ENCODE assay signal across 1 cellular context in the genomic region with DNA sequence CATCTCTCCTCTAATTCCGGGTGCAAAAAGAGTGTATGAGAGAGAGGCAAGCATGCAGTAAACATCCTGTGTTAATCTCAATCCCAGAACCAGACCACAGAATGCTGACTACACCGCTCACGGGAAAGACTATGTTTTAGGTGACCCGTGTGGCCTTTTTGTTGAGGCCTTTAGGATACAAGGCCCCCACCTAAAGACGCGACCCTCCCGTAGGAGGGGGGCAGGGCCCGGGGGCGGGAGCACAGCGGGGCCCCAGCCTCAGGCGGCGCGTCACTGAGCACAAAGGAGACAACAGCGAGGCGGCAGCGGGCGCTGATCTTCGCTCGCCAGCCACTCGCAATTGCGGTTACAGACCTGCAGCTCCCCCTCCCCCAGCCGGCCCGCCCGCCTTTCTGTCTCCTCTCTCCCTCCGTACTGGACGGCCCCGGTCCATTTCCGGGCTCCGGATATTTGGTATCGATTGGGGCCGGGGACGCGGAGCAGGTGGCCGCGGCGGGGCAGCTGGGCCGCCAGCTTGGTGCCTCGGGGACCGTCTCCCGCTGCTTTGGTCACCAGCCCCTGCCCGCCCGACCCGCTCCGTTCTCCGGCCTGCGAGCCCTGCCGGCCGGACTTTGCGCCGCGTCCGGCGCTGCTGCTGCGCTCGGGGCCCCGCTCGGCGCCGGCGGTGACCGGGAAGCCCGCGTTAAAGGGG.
A peak's percentile ranks its signal among the peaks of the same experiment; 100 is the strongest.
TF ChIP-seq lines count a peak whose summit lies in the region.

A gene with protein sequence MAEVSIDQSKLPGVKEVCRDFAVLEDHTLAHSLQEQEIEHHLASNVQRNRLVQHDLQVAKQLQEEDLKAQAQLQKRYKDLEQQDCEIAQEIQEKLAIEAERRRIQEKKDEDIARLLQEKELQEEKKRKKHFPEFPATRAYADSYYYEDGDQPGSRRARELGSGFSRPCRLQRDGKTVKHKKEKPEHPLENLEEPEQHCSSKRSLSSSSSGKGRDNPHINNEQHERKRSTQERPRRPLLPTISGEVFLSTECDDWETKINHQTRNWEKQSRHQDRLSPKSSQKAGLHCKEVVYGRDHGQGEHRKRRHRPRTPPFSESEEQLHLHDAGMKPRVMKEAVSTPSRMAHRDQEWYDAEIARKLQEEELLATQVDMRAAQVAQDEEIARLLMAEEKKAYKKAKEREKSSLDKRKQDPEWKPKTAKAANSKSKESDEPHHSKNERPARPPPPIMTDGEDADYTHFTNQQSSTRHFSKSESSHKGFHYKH (plus strand): TSS at position 432 of the 691 bp plus-strand sequence. CDS start 281 bp downstream, outside the sequence.

TF ChIP-seq in HepG2, 621 proteins besides CTCF, POLR2A, EP300 and RAD21 (continued from another document and continues in another):
- TF ChIP-seq, protein P1, sequence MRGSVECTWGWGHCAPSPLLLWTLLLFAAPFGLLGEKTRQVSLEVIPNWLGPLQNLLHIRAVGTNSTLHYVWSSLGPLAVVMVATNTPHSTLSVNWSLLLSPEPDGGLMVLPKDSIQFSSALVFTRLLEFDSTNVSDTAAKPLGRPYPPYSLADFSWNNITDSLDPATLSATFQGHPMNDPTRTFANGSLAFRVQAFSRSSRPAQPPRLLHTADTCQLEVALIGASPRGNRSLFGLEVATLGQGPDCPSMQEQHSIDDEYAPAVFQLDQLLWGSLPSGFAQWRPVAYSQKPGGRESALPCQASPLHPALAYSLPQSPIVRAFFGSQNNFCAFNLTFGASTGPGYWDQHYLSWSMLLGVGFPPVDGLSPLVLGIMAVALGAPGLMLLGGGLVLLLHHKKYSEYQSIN (CRISPR knock-in tag; IDR thresholded peaks at IDR 0.05; ENCODE audit: borderline replicate concordance) = no peak
- TF ChIP-seq ZNF468 (CRISPR knock-in tag; IDR thresholded peaks at IDR 0.05) = no peak
- TF ChIP-seq ZNF282 (IDR thresholded peaks at IDR 0.05; ENCODE audit: partially characterized antibody) = no peak
- TF ChIP-seq NFKB2 (CRISPR knock-in tag; IDR thresholded peaks at IDR 0.05; ENCODE audit: borderline replicate concordance) = peak; percentile 49
- TF ChIP-seq, protein P2, sequence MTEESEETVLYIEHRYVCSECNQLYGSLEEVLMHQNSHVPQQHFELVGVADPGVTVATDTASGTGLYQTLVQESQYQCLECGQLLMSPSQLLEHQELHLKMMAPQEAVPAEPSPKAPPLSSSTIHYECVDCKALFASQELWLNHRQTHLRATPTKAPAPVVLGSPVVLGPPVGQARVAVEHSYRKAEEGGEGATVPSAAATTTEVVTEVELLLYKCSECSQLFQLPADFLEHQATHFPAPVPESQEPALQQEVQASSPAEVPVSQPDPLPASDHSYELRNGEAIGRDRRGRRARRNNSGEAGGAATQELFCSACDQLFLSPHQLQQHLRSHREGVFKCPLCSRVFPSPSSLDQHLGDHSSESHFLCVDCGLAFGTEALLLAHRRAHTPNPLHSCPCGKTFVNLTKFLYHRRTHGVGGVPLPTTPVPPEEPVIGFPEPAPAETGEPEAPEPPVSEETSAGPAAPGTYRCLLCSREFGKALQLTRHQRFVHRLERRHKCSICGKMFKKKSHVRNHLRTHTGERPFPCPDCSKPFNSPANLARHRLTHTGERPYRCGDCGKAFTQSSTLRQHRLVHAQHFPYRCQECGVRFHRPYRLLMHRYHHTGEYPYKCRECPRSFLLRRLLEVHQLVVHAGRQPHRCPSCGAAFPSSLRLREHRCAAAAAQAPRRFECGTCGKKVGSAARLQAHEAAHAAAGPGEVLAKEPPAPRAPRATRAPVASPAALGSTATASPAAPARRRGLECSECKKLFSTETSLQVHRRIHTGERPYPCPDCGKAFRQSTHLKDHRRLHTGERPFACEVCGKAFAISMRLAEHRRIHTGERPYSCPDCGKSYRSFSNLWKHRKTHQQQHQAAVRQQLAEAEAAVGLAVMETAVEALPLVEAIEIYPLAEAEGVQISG (CRISPR knock-in tag; IDR thresholded peaks at IDR 0.05) = peak; percentile 86
- peak; percentile 93 for TF ChIP-seq YEATS4 (CRISPR knock-in tag; IDR thresholded peaks at IDR 0.05; ENCODE audit: borderline replicate concordance)
- TF ChIP-seq JUNB (CRISPR knock-in tag; IDR thresholded peaks at IDR 0.05; ENCODE audit: borderline replicate concordance) = no peak
- TF ChIP-seq NR3C1 (CRISPR knock-in tag; IDR thresholded peaks at IDR 0.05) = no peak
- TF ChIP-seq ZFY (CRISPR knock-in tag; IDR thresholded peaks at IDR 0.05) = peak; percentile 90
- TF ChIP-seq, protein P3, sequence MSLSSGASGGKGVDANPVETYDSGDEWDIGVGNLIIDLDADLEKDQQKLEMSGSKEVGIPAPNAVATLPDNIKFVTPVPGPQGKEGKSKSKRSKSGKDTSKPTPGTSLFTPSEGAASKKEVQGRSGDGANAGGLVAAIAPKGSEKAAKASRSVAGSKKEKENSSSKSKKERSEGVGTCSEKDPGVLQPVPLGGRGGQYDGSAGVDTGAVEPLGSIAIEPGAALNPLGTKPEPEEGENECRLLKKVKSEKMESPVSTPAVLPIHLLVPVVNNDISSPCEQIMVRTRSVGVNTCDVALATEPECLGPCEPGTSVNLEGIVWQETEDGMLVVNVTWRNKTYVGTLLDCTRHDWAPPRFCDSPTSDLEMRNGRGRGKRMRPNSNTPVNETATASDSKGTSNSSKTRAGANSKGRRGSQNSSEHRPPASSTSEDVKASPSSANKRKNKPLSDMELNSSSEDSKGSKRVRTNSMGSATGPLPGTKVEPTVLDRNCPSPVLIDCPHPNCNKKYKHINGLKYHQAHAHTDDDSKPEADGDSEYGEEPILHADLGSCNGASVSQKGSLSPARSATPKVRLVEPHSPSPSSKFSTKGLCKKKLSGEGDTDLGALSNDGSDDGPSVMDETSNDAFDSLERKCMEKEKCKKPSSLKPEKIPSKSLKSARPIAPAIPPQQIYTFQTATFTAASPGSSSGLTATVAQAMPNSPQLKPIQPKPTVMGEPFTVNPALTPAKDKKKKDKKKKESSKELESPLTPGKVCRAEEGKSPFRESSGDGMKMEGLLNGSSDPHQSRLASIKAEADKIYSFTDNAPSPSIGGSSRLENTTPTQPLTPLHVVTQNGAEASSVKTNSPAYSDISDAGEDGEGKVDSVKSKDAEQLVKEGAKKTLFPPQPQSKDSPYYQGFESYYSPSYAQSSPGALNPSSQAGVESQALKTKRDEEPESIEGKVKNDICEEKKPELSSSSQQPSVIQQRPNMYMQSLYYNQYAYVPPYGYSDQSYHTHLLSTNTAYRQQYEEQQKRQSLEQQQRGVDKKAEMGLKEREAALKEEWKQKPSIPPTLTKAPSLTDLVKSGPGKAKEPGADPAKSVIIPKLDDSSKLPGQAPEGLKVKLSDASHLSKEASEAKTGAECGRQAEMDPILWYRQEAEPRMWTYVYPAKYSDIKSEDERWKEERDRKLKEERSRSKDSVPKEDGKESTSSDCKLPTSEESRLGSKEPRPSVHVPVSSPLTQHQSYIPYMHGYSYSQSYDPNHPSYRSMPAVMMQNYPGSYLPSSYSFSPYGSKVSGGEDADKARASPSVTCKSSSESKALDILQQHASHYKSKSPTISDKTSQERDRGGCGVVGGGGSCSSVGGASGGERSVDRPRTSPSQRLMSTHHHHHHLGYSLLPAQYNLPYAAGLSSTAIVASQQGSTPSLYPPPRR (CRISPR knock-in tag; IDR thresholded peaks at IDR 0.05; ENCODE audit: borderline replicate concordance) = peak; percentile 36; the same call in 1 of the 2 replicates
- TF ChIP-seq TOE1 (CRISPR knock-in tag; IDR thresholded peaks at IDR 0.05) = no peak
- TF ChIP-seq SRSF9 (IDR thresholded peaks at IDR 0.05; ENCODE audit: borderline replicate concordance, insufficient read depth, low read depth, low read length, poor library complexity, severe bottlenecking) = no peak
- 0 out of 2 replicates have a peak, but pooled peaks have one; percentile 37 for TF ChIP-seq ZNF780A (CRISPR knock-in tag; IDR thresholded peaks at IDR 0.05)
- TF ChIP-seq, protein P4, sequence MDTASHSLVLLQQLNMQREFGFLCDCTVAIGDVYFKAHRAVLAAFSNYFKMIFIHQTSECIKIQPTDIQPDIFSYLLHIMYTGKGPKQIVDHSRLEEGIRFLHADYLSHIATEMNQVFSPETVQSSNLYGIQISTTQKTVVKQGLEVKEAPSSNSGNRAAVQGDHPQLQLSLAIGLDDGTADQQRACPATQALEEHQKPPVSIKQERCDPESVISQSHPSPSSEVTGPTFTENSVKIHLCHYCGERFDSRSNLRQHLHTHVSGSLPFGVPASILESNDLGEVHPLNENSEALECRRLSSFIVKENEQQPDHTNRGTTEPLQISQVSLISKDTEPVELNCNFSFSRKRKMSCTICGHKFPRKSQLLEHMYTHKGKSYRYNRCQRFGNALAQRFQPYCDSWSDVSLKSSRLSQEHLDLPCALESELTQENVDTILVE (CRISPR knock-in tag; IDR thresholded peaks at IDR 0.05) = peak; percentile 92
- TF ChIP-seq MED13 (CRISPR knock-in tag; IDR thresholded peaks at IDR 0.05) = peak; percentile 70
- TF ChIP-seq, protein P5, sequence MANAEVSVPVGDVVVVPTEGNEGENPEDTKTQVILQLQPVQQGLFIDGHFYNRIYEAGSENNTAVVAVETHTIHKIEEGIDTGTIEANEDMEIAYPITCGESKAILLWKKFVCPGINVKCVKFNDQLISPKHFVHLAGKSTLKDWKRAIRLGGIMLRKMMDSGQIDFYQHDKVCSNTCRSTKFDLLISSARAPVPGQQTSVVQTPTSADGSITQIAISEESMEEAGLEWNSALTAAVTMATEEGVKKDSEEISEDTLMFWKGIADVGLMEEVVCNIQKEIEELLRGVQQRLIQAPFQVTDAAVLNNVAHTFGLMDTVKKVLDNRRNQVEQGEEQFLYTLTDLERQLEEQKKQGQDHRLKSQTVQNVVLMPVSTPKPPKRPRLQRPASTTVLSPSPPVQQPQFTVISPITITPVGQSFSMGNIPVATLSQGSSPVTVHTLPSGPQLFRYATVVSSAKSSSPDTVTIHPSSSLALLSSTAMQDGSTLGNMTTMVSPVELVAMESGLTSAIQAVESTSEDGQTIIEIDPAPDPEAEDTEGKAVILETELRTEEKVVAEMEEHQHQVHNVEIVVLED (CRISPR knock-in tag; IDR thresholded peaks at IDR 0.05; ENCODE audit: borderline replicate concordance) = no peak
- no peak for TF ChIP-seq ATM (IDR thresholded peaks at IDR 0.05; ENCODE audit: borderline replicate concordance)
- TF ChIP-seq, protein P6, sequence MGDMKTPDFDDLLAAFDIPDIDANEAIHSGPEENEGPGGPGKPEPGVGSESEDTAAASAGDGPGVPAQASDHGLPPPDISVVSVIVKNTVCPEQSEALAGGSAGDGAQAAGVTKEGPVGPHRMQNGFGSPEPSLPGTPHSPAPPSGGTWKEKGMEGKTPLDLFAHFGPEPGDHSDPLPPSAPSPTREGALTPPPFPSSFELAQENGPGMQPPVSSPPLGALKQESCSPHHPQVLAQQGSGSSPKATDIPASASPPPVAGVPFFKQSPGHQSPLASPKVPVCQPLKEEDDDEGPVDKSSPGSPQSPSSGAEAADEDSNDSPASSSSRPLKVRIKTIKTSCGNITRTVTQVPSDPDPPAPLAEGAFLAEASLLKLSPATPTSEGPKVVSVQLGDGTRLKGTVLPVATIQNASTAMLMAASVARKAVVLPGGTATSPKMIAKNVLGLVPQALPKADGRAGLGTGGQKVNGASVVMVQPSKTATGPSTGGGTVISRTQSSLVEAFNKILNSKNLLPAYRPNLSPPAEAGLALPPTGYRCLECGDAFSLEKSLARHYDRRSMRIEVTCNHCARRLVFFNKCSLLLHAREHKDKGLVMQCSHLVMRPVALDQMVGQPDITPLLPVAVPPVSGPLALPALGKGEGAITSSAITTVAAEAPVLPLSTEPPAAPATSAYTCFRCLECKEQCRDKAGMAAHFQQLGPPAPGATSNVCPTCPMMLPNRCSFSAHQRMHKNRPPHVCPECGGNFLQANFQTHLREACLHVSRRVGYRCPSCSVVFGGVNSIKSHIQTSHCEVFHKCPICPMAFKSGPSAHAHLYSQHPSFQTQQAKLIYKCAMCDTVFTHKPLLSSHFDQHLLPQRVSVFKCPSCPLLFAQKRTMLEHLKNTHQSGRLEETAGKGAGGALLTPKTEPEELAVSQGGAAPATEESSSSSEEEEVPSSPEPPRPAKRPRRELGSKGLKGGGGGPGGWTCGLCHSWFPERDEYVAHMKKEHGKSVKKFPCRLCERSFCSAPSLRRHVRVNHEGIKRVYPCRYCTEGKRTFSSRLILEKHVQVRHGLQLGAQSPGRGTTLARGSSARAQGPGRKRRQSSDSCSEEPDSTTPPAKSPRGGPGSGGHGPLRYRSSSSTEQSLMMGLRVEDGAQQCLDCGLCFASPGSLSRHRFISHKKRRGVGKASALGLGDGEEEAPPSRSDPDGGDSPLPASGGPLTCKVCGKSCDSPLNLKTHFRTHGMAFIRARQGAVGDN (CRISPR knock-in tag; IDR thresholded peaks at IDR 0.05) = peak; percentile 94
- no peak; the same call in 1 of the 2 replicates for TF ChIP-seq RFXAP (CRISPR knock-in tag; IDR thresholded peaks at IDR 0.05; ENCODE audit: borderline replicate concordance)
- no peak for TF ChIP-seq CBX2 (IDR thresholded peaks at IDR 0.05; ENCODE audit: low read depth, low read length)
- TF ChIP-seq CBX2 (CRISPR knock-in tag; IDR thresholded peaks at IDR 0.05; ENCODE audit: low read depth) = no peak; the same call in 1 of the 2 replicates
- TF ChIP-seq ZNF7 (CRISPR knock-in tag; IDR thresholded peaks at IDR 0.05) = no peak
- TF ChIP-seq SP140L (CRISPR knock-in tag; IDR thresholded peaks at IDR 0.05; ENCODE audit: borderline replicate concordance) = no peak
- TF ChIP-seq, protein P7, sequence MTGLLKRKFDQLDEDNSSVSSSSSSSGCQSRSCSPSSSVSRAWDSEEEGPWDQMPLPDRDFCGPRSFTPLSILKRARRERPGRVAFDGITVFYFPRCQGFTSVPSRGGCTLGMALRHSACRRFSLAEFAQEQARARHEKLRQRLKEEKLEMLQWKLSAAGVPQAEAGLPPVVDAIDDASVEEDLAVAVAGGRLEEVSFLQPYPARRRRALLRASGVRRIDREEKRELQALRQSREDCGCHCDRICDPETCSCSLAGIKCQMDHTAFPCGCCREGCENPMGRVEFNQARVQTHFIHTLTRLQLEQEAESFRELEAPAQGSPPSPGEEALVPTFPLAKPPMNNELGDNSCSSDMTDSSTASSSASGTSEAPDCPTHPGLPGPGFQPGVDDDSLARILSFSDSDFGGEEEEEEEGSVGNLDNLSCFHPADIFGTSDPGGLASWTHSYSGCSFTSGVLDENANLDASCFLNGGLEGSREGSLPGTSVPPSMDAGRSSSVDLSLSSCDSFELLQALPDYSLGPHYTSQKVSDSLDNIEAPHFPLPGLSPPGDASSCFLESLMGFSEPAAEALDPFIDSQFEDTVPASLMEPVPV (CRISPR knock-in tag; IDR thresholded peaks at IDR 0.05) = peak; percentile 57; the same call in 1 of the 2 replicates
- TF ChIP-seq ZNF589 (CRISPR knock-in tag; conservative IDR thresholded peaks at IDR 0.05) = peak; percentile 75
- 0 out of 2 replicates have a peak, but pooled peaks have one; percentile 16 for TF ChIP-seq CREM (IDR thresholded peaks at IDR 0.05)
- no peak for TF ChIP-seq CREM (CRISPR knock-in tag; IDR thresholded peaks at IDR 0.05)
- peak; percentile 23; the same call in 1 of the 2 replicates for TF ChIP-seq SAFB2 (CRISPR knock-in tag; IDR thresholded peaks at IDR 0.05; ENCODE audit: borderline replicate concordance, low read depth)
